In genomic region chr5:42569953-42570548, GRCh38 we compare ENCODE assay signal across 23 cellular contexts.
DNase-seq lines count a peak whose midpoint lies in the region; ATAC-seq, FAIRE-seq and TF ChIP-seq lines count a peak whose summit lies in the region.
"Had no signal": no experiment of that assay in that cellular context is flagged by ENCODE, and none has a peak within 500 bp of the region (broad histone marks: within the 10 kb centered on the region; RNA-seq: fewer than 3 reads in every experiment).

No MANE protein-coding gene starts in this region.

- no peaks in the 10 kb centered on the region for H3F3A ChIP-seq in neural cell (ENCODE audit: insufficient read depth, low read length, poor library complexity, severe bottlenecking)

- H3K4me3 Mint-ChIP-seq in activated T-helper 17 cell treated with anti-CD3 and anti-CD28 coated beads, Interleukin-2, amount 50 U/mL, for 72 hours: no peak overlapping the region
- H3K4me3 Mint-ChIP-seq: B cell; CD4-positive, alpha-beta T cell; CD8-positive, alpha-beta T cell had no signal

- TF ChIP-seq CTCF in liver (IDR thresholded peaks at IDR 0.05; ENCODE audit: low read depth, low read length, missing input control): no peak
- TF ChIP-seq CTCF in HepG2 (CRISPR knock-in tag; IDR thresholded peaks at IDR 0.05): no peak
- TF ChIP-seq CTCF in neural cell (IDR thresholded peaks at IDR 0.05; ENCODE audit: poor library complexity, severe bottlenecking): no peak

- no peaks in the 10 kb centered on the region for H3K9me2 ChIP-seq in neural cell (ENCODE audit: insufficient read depth, low read length)

- H3K27ac ChIP-seq in liver (ENCODE audit: low read depth in 1 of 2, low read length in 2 of 2) (peak overlapping the region; percentile 37 to 43), HepG2 (ENCODE audit: extremely low read length, insufficient read depth, low read length) (no peak overlapping the region), neural cell (ENCODE audit: low read length) (no peak overlapping the region), skeletal muscle tissue (ENCODE audit: low read depth, low read length) (peak overlapping the region; percentile 6)
- H3K27ac ChIP-seq: 22Rv1; A549; BLaER1 treated with 17β-estradiol and CSF1 and Interleukin-3, amounts not matched to agents 10 nM and 100 nM; C4-2B had no signal

- H3K79me2 ChIP-seq in HepG2 (ENCODE audit: insufficient read depth, low read length) (no peaks in the 10 kb centered on the region), neural cell (replicated peaks; ENCODE audit: insufficient read depth, low read length) (no peaks in the 10 kb centered on the region)

- POLR2A ChIA-PET in HepG2 (lab: Yijun Ruan, JAX): no interaction called here

- in situ Hi-C loops in HepG2 (cut with HindIII; ENCODE audit: extremely low pct_ligation_motif_present, low pct_unique_long_range_greater_than_20kb): no loop called here

- no peak overlapping the region for H3K4me3 ChIP-seq in liver (ENCODE audit: low read depth in 1 of 3, low read length in 3 of 3)
- no peak overlapping the region for H3K4me3 ChIP-seq in HepG2 (replicated peaks in 1 of 3; ENCODE audit: insufficient read depth in 1 of 3, low read depth in 2 of 3, low read length in 3 of 3)
- H3K4me3 ChIP-seq in neural cell (ENCODE audit: low read length): no peak overlapping the region
- no peak overlapping the region for H3K4me3 ChIP-seq in skeletal muscle tissue (ENCODE audit: low read length in 3 of 3)
- H3K4me3 ChIP-seq: A549; BLaER1 treated with 17β-estradiol and CSF1 and Interleukin-3, amounts not matched to agents 10 nM and 100 nM had no signal

- CTCF ChIA-PET in HepG2 (lab: Yijun Ruan, JAX; ENCODE audit: low intra/inter-chr PET ratio, low total read pairs): no interaction called here

- no peak for ATAC-seq in HepG2
- ATAC-seq in GM19324 (IDR thresholded peaks at IDR 0.05; ENCODE audit: low FRiP score, unreplicated experiment): no peak
- no peak for ATAC-seq in activated T-helper 17 cell treated with anti-CD3 and anti-CD28 coated beads, Interleukin-2, amount 50 U/mL, for 72 hours (replicated peaks)
- ATAC-seq: A549; CD8-positive, alpha-beta T cell had no signal

- no peak for TF ChIP-seq POLR2A in HepG2 (IDR thresholded peaks at IDR 0.05; ENCODE audit: insufficient read depth in 1 of 2, low read depth in 2 of 2, low read length in 2 of 2)

- H3K36me3 Mint-ChIP-seq in activated T-helper 17 cell treated with anti-CD3 and anti-CD28 coated beads, Interleukin-2, amount 50 U/mL, for 72 hours (ENCODE audit: low read depth): no peaks in the 10 kb centered on the region
- H3K36me3 Mint-ChIP-seq: CD8-positive, alpha-beta T cell had no signal

- no peaks in the 10 kb centered on the region for H3K4me1 Mint-ChIP-seq in activated T-helper 17 cell treated with anti-CD3 and anti-CD28 coated beads, Interleukin-2, amount 50 U/mL, for 72 hours
- H3K4me1 Mint-ChIP-seq: B cell had no signal

- H3K27ac Mint-ChIP-seq in activated T-helper 17 cell treated with anti-CD3 and anti-CD28 coated beads, Interleukin-2, amount 50 U/mL, for 72 hours: no peak overlapping the region
- H3K27ac Mint-ChIP-seq: B cell; CD4-positive, alpha-beta T cell; CD8-positive, alpha-beta T cell had no signal

- TF ChIP-seq RAD21 in liver (IDR thresholded peaks at IDR 0.05) (peak; percentile 44 to 52), HepG2 (CRISPR knock-in tag; IDR thresholded peaks at IDR 0.05) (no peak), neural cell (conservative IDR thresholded peaks at IDR 0.05) (no peak)

- H3K27me3 Mint-ChIP-seq in activated T-helper 17 cell treated with anti-CD3 and anti-CD28 coated beads, Interleukin-2, amount 50 U/mL, for 72 hours: peaks cover 12% of the 10 kb centered on the region

- H3K4me1 ChIP-seq in liver (ENCODE audit: control insufficient read depth in 4 of 4, insufficient read depth in 4 of 4, low read length in 3 of 4) (peaks cover 13 to 87% (median 80%) of the 10 kb centered on the region in 4 donors), HepG2 (ENCODE audit: insufficient read depth, low read length) (no peaks in the 10 kb centered on the region), skeletal muscle tissue (ENCODE audit: control insufficient read depth in 3 of 3, insufficient read depth in 3 of 3, low read length in 3 of 3) (peaks cover 27 to 47% (median 33%) of the 10 kb centered on the region in 3 donors)
- H3K4me1 ChIP-seq: A549; BLaER1 treated with 17β-estradiol and CSF1 and Interleukin-3, amounts not matched to agents 10 nM and 100 nM; Caco-2 had no signal

- no peak for FAIRE-seq in HepG2 (lab: Jason Lieb, UNC)
- FAIRE-seq: A549, D721Med, G401.6, GM12891, GM19239 had no signal

- H3K36me3 ChIP-seq in liver (ENCODE audit: control insufficient read depth in 4 of 4, insufficient read depth in 3 of 4, low read depth in 1 of 4, low read length in 3 of 4) (peaks cover 0 to 6% (median 2%) of the 10 kb centered on the region in 4 donors), HepG2 (replicated peaks in 1 of 2; ENCODE audit: control insufficient read depth in 1 of 2, insufficient read depth in 2 of 2, low read length in 2 of 2) (no peaks in the 10 kb centered on the region), neural cell (ENCODE audit: insufficient read depth, low read length) (no peaks in the 10 kb centered on the region), skeletal muscle tissue (ENCODE audit: control insufficient read depth in 3 of 3, insufficient read depth in 3 of 3, low read length in 3 of 3) (peaks cover 0 to 3% (median 0%) of the 10 kb centered on the region in 3 donors)
- H3K36me3 ChIP-seq: BLaER1 treated with 17β-estradiol and CSF1 and Interleukin-3, amounts not matched to agents 10 nM and 100 nM had no signal

- H2AFZ ChIP-seq in HepG2 (ENCODE audit: low read length) (no peak overlapping the region), neural cell (ENCODE audit: low read depth, low read length) (no peak overlapping the region)

- H3K27me3 ChIP-seq in liver (ENCODE audit: control insufficient read depth in 4 of 4, insufficient read depth in 4 of 4, low read length in 3 of 4): no peaks in the 10 kb centered on the region
- H3K27me3 ChIP-seq in HepG2 (ENCODE audit: control insufficient read depth in 1 of 2, insufficient read depth in 2 of 2, low read length in 2 of 2): no peaks in the 10 kb centered on the region
- no peaks in the 10 kb centered on the region for H3K27me3 ChIP-seq in neural cell (ENCODE audit: insufficient read depth, low read depth, low read length)
- no peaks in the 10 kb centered on the region for H3K27me3 ChIP-seq in skeletal muscle tissue (ENCODE audit: control insufficient read depth in 3 of 3, insufficient read depth in 3 of 3, low read length in 3 of 3)
- H3K27me3 ChIP-seq: BLaER1 treated with 17β-estradiol and CSF1 and Interleukin-3, amounts not matched to agents 10 nM and 100 nM had no signal

- intact Hi-C loops in HepG2 (cut with micrococcal nuclease; ENCODE audit: unreplicated experiment): no loop called here

- H3K9ac ChIP-seq in liver (ENCODE audit: low read depth in 1 of 2, low read length in 2 of 2): peak overlapping the region in 1 of 2 donors; percentile 35
- no peak overlapping the region for H3K9ac ChIP-seq in HepG2 (ENCODE audit: insufficient read depth, low read depth, low read length)
- no peak overlapping the region for H3K9ac ChIP-seq in neural cell (ENCODE audit: low read length)
- no peak overlapping the region for H3K9ac ChIP-seq in skeletal muscle tissue (ENCODE audit: low read depth in 1 of 3, low read length in 3 of 3)
- H3K9ac ChIP-seq: BLaER1 treated with 17β-estradiol and CSF1 and Interleukin-3, amounts not matched to agents 10 nM and 100 nM had no signal

- no peaks in the 10 kb centered on the region for H3K9me3 Mint-ChIP-seq in activated T-helper 17 cell treated with anti-CD3 and anti-CD28 coated beads, Interleukin-2, amount 50 U/mL, for 72 hours
- H3K9me3 Mint-ChIP-seq: CD4-positive, alpha-beta T cell; CD8-positive, alpha-beta T cell had no signal

- H3K9me3 ChIP-seq in liver (ENCODE audit: control insufficient read depth in 4 of 4, low read length in 3 of 4) (no peaks in the 10 kb centered on the region), HepG2 (ENCODE audit: low read length) (no peaks in the 10 kb centered on the region), neural cell (ENCODE audit: low read length) (no peaks in the 10 kb centered on the region), skeletal muscle tissue (ENCODE audit: control insufficient read depth in 3 of 3, low read length in 3 of 3) (no peaks in the 10 kb centered on the region)
- H3K9me3 ChIP-seq: A549; BLaER1 treated with 17β-estradiol and CSF1 and Interleukin-3, amounts not matched to agents 10 nM and 100 nM; Caco-2 had no signal

- no peak overlapping the region for H3K4me2 ChIP-seq in HepG2 (ENCODE audit: low read depth, low read length)
- H3K4me2 ChIP-seq in neural cell (ENCODE audit: low read length): no peak overlapping the region
- H3K4me2 ChIP-seq: A549; BLaER1 treated with 17β-estradiol and CSF1 and Interleukin-3, amounts not matched to agents 10 nM and 100 nM had no signal

- no peak for DNase-seq in HepG2 (ENCODE audit: low spot score)
- no peak for DNase-seq in activated CD4-positive, CD25-positive, alpha-beta regulatory T cell treated with anti-CD3 and anti-CD28 coated beads, Interleukin-2, amount 50 U/mL, for 72 hours
- DNase-seq: AML-193; Caco-2; Calu3; CD4-positive, alpha-beta T cell; CD8-positive, alpha-beta T cell; DMS79 treated with DMSO at 0.1 percent for 48 hours; GF-D8 had no signal

- TF ChIP-seq EP300 in HepG2 (IDR thresholded peaks at IDR 0.05; ENCODE audit: low read depth in 2 of 2, low read length in 2 of 2) (no peak), HepG2 (CRISPR knock-in tag; IDR thresholded peaks at IDR 0.05; ENCODE audit: borderline replicate concordance) (no peak), neural cell (conservative IDR thresholded peaks at IDR 0.05; ENCODE audit: poor library complexity, severe bottlenecking) (peak; percentile 60)

- H4K20me1 ChIP-seq in HepG2 (ENCODE audit: insufficient read depth, low read length) (no peaks in the 10 kb centered on the region), neural cell (ENCODE audit: insufficient read depth) (no peaks in the 10 kb centered on the region)
- H4K20me1 ChIP-seq: BLaER1 treated with 17β-estradiol and CSF1 and Interleukin-3, amounts not matched to agents 10 nM and 100 nM had no signal

- BruUV-seq in HepG2 (replicated peaks; lab: Mats Ljungman, UMichigan): no TSS peak

- 33% methylated on average over 1 of the region's 1 CpG for WGBS in liver
- 0% methylated on average over 1 of the region's 1 CpG for WGBS in HepG2 (ENCODE audit: low lambda C conversion rate)

TF ChIP-seq in liver, 16 proteins besides CTCF, POLR2A, EP300 and RAD21 (continues in another document):
- TF ChIP-seq, protein P1, sequence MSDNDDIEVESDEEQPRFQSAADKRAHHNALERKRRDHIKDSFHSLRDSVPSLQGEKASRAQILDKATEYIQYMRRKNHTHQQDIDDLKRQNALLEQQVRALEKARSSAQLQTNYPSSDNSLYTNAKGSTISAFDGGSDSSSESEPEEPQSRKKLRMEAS (IDR thresholded peaks at IDR 0.05): peak; percentile 46

TF ChIP-seq in HepG2, 621 proteins besides CTCF, POLR2A, EP300 and RAD21 (continues in another document):
- TF ChIP-seq NAIF1 (CRISPR knock-in tag; IDR thresholded peaks at IDR 0.05; ENCODE audit: borderline replicate concordance): no peak

TF ChIP-seq in neural cell, 6 proteins besides CTCF, POLR2A, EP300 and RAD21:
- TF ChIP-seq MXI1 (conservative IDR thresholded peaks at IDR 0.05; ENCODE audit: poor library complexity, severe bottlenecking) (no peak), POLR2AphosphoS5 (IDR thresholded peaks at IDR 0.05) (peak; percentile 53)

Comparison
In these comparisons a context has a peak if more than half of its experiments do, and no peak if none do; other contexts are left out.
1. H3K27ac ChIP-seq: peak in liver (2 of 2) and skeletal muscle tissue (single experiment); none in HepG2 (single experiment) and neural cell (single experiment).